25 cellular contexts compared by ENCODE assay signal in the genomic region with DNA sequence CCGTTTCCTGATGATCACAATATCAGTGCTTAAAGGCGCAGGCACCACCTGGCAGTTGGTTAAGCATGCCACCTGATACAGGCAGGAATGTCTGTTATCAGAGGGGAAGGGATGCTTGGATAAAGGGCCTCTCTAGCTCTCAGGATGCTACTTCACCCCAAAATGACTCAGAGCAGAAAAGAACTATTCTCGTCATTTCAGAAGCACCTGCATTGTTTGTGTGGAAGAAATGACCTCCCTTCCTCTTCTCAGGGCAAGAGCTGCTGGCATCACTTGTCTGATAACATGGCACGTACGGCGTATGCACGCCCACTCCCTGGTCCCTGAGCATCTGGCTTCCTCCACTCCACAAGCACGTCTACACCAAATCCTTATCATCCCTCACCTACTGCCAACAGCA. TPM values are rescaled to one million over a fixed set of nuclear protein-coding genes. Genes with fewer than 3 reads are reported as not detected.
DNase-seq lines count a peak whose midpoint lies in the region; ATAC-seq and TF ChIP-seq lines count a peak whose summit lies in the region.
"Had no signal": no experiment of that assay in that cellular context is flagged by ENCODE, and none has a peak within 500 bp of the region (broad histone marks: within the 10 kb centered on the region; RNA-seq: fewer than 3 reads in every experiment).

No MANE protein-coding gene starts in this region.

- H3K36me3 ChIP-seq in PC-3 (ENCODE audit: low read depth, low read length), result no peaks in the 10 kb centered on the region
- H3K36me3 ChIP-seq: adrenal gland, thyroid gland had no signal

- intact Hi-C loops in PC-3 (cut with micrococcal nuclease), result no loop called here
- intact Hi-C loops in activated naive CD4-positive, alpha-beta T cell treated with anti-CD3 and anti-CD28 coated beads for 36 hours (cut with micrococcal nuclease), result no loop called here

- no peak overlapping the region for H2AFZ ChIP-seq in PC-3 (ENCODE audit: low read length)

- H3K27me3 Mint-ChIP-seq in activated naive CD4-positive, alpha-beta T cell treated with anti-CD3 and anti-CD28 coated beads for 36 hours (ENCODE audit: low read depth), result peaks cover 9% of the 10 kb centered on the region
- H3K27me3 Mint-ChIP-seq: central memory CD8-positive, alpha-beta T cell had no signal

- TF ChIP-seq CTCF in PC-3 (conservative IDR thresholded peaks at IDR 0.05; ENCODE audit: low read depth, low read length), result no peak

- H3K27me3 ChIP-seq in PC-3 (ENCODE audit: low read length), result no peaks in the 10 kb centered on the region
- H3K27me3 ChIP-seq: adrenal gland, body of pancreas, SJSA1, thyroid gland had no signal

- H4K20me1 ChIP-seq in PC-3 (ENCODE audit: low read length), result no peaks in the 10 kb centered on the region

- H3K9me2 ChIP-seq in PC-3 (replicated peaks; ENCODE audit: low read length), result no peaks in the 10 kb centered on the region

- peak; percentile 14 for DNase-seq in stimulated activated CD4-positive, alpha-beta T cell treated with anti-CD3 and anti-CD28 coated beads, Interleukin-15, amount 100 ng/mL, for 24 hours
- DNase-seq in stimulated activated CD4-positive, alpha-beta T cell treated with anti-CD3 and anti-CD28 coated beads, Interleukin-2, amount 100 ng/mL, for 48 hours, result no peak
- DNase-seq in PC-3 (no peak), dermis blood vessel endothelial cell (peak; percentile 33), ACHN (no peak)
- no peak for DNase-seq in activated naive CD4-positive, alpha-beta T cell treated with anti-CD3 and anti-CD28 coated beads for 36 hours
- DNase-seq: activated CD4-positive, CD25-positive, alpha-beta regulatory T cell; activated naive CD4-positive, alpha-beta T cell treated with anti-CD3 and anti-CD28 coated beads, Interleukin-2, amount 10 ng/mL, durations not matched to agents 7 days and 5 days; adrenal gland; body of pancreas; COR-L47; glutamatergic neuron; H9; Karpas-422; NCI-H1417; NCI-H2081; right cardiac atrium; RPMI8226; thyroid gland had no signal

- H3K9ac ChIP-seq in PC-3 (ENCODE audit: low read length), result no peak overlapping the region

- no peak overlapping the region for H3K4me3 Mint-ChIP-seq in activated naive CD4-positive, alpha-beta T cell treated with anti-CD3 and anti-CD28 coated beads for 36 hours
- H3K4me3 Mint-ChIP-seq: activated naive CD4-positive, alpha-beta T cell treated with anti-CD3 and anti-CD28 coated beads, Interleukin-2, amount 10 ng/mL, durations not matched to agents 7 days and 5 days; central memory CD8-positive, alpha-beta T cell; H9 had no signal

- H3F3A ChIP-seq in PC-3 (ENCODE audit: low read length, unreplicated experiment), result no peaks in the 10 kb centered on the region

- ATAC-seq in PC-3 (no peak), HG03439 (IDR thresholded peaks at IDR 0.05; ENCODE audit: unreplicated experiment) (no peak)
- ATAC-seq: body of pancreas, esophagus mucosa, left lobe of liver, right cardiac atrium had no signal

- no peaks in the 10 kb centered on the region for H3K36me3 Mint-ChIP-seq in activated naive CD4-positive, alpha-beta T cell treated with anti-CD3 and anti-CD28 coated beads for 36 hours (ENCODE audit: low read depth)
- H3K36me3 Mint-ChIP-seq: activated naive CD4-positive, alpha-beta T cell treated with anti-CD3 and anti-CD28 coated beads, Interleukin-2, amount 10 ng/mL, durations not matched to agents 7 days and 5 days had no signal

- no peak overlapping the region for H3K27ac Mint-ChIP-seq in activated naive CD4-positive, alpha-beta T cell treated with anti-CD3 and anti-CD28 coated beads for 36 hours
- H3K27ac Mint-ChIP-seq: activated naive CD4-positive, alpha-beta T cell treated with anti-CD3 and anti-CD28 coated beads, Interleukin-2, amount 10 ng/mL, durations not matched to agents 7 days and 5 days had no signal

- H3K9me3 ChIP-seq in PC-3 (ENCODE audit: low read length), result no peaks in the 10 kb centered on the region
- H3K9me3 ChIP-seq: adrenal gland, body of pancreas, SJSA1, thyroid gland had no signal

- POLR2A ChIA-PET in PC-3 (lab: Charles Lee; ENCODE audit: unreplicated experiment), result no interaction called here

- no peaks in the 10 kb centered on the region for H3K9me3 Mint-ChIP-seq in activated naive CD4-positive, alpha-beta T cell treated with anti-CD3 and anti-CD28 coated beads for 36 hours
- H3K9me3 Mint-ChIP-seq: activated naive CD4-positive, alpha-beta T cell treated with anti-CD3 and anti-CD28 coated beads, Interleukin-2, amount 10 ng/mL, durations not matched to agents 7 days and 5 days; central memory CD8-positive, alpha-beta T cell; H9 had no signal

- peaks cover 31% of the 10 kb centered on the region for H3K4me1 ChIP-seq in PC-3 (ENCODE audit: insufficient read depth, low read length)
- H3K4me1 ChIP-seq: adrenal gland, body of pancreas, SJSA1 had no signal

- CTCF ChIA-PET in PC-3 (lab: Charles Lee), result no interaction called here
- CTCF ChIA-PET in activated naive CD4-positive, alpha-beta T cell treated with anti-CD3 and anti-CD28 coated beads for 36 hours (lab: Charles Lee), result no interaction called here

- no TSS peak for BruUV-seq in PC-3 (replicated peaks; lab: Mats Ljungman, UMichigan)

- H3K4me2 ChIP-seq in PC-3 (ENCODE audit: low read length), result no peak overlapping the region

- in situ Hi-C loops in ACHN (cut with HindIII; ENCODE audit: low pct_ligation_motif_present, low pct_unique_long_range_greater_than_20kb, low sequenced_read_pairs), result no loop called here

- peak overlapping the region; percentile 80 for H3K27ac ChIP-seq in PC-3 (ENCODE audit: low read length)
- H3K27ac ChIP-seq: adrenal gland, body of pancreas, C4-2B, SJSA1, thyroid gland had no signal

- H3K79me2 ChIP-seq in PC-3 (ENCODE audit: low read length), result no peaks in the 10 kb centered on the region

- no peak overlapping the region for H3K4me3 ChIP-seq in PC-3 (ENCODE audit: low read length)
- H3K4me3 ChIP-seq: adrenal gland, body of pancreas, SJSA1, thyroid gland had no signal

- peaks cover 1% of the 10 kb centered on the region for H3K4me1 Mint-ChIP-seq in activated naive CD4-positive, alpha-beta T cell treated with anti-CD3 and anti-CD28 coated beads for 36 hours (ENCODE audit: low read depth)
- H3K4me1 Mint-ChIP-seq: activated naive CD4-positive, alpha-beta T cell treated with anti-CD3 and anti-CD28 coated beads, Interleukin-2, amount 10 ng/mL, durations not matched to agents 7 days and 5 days; central memory CD8-positive, alpha-beta T cell had no signal

RNA-seq across cellular contexts. Expression of gene ATP9A, which starts 47.3 kb away (rescaled TPM):
- 31.3 and 34.6 TPM in 2 replicates for total RNA-seq in PC-3 (2014; rRNA removed)
- 39.7 and 53.3 TPM in 2 replicates for total RNA-seq in dermis blood vessel endothelial cell
- total RNA-seq in activated naive CD4-positive, alpha-beta T cell treated with anti-CD3 and anti-CD28 coated beads for 36 hours, result under 1 TPM; 0.12 to 0.17 TPM

Comparison
In these comparisons a context has a peak if more than half of its experiments do, and no peak if none do; other contexts are left out.
1. DNase-seq: peak in stimulated activated CD4-positive, alpha-beta T cell treated with anti-CD3 and anti-CD28 coated beads, Interleukin-15, amount 100 ng/mL, for 24 hours (single experiment) and dermis blood vessel endothelial cell (single experiment); none in stimulated activated CD4-positive, alpha-beta T cell treated with anti-CD3 and anti-CD28 coated beads, Interleukin-2, amount 100 ng/mL, for 48 hours (0 of 2), PC-3 (single experiment), ACHN (single experiment) and activated naive CD4-positive, alpha-beta T cell treated with anti-CD3 and anti-CD28 coated beads for 36 hours (single experiment).
2. RNA of gene ATP9A, which starts 47.3 kb away (total RNA-seq): 39.7 to 53.3 TPM in dermis blood vessel endothelial cell and 31.3 to 34.6 TPM in PC-3; 0.12 to 0.17 TPM in activated naive CD4-positive, alpha-beta T cell treated with anti-CD3 and anti-CD28 coated beads for 36 hours; every median in the first group is over 10 times any median in the second.